ENCODE assay signal across 1 cellular context in the genomic region with DNA sequence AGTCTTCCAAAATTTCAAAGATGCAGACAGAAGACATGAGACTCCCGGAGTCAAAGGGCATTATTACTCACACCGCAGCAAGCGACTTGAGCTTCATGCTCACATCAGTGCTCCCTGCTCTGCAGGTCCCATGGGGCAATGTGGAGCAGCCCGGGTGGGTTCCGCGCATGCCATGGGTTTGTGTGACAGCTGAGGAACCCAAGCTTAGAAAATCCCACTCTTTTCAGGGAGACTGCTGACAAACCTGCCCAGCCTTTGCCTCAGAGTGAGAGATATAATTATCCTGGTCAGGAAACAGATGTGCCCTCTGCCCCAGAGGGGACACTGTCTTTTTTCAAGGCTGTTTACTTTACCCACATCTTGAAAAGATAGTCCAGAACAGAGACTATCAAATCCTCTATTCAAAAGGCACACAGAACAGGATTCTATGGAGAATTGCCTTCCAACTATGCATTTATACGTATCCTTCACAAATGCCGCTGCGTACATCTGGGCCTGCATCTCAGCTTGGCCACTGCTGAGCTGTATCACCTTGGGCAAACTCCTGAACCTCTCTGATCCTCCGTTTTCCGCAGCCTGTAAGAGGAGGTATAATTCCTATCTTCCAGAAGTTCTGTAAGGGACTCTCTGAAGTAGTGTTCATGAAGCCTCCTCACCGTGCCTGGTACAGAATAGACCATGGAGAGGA.
TF ChIP-seq lines count a peak whose summit lies in the region.

No MANE protein-coding gene starts in this region.

TF ChIP-seq in HepG2, 621 proteins besides CTCF, POLR2A, EP300 and RAD21 (continued from another document):
- TF ChIP-seq, protein P1, sequence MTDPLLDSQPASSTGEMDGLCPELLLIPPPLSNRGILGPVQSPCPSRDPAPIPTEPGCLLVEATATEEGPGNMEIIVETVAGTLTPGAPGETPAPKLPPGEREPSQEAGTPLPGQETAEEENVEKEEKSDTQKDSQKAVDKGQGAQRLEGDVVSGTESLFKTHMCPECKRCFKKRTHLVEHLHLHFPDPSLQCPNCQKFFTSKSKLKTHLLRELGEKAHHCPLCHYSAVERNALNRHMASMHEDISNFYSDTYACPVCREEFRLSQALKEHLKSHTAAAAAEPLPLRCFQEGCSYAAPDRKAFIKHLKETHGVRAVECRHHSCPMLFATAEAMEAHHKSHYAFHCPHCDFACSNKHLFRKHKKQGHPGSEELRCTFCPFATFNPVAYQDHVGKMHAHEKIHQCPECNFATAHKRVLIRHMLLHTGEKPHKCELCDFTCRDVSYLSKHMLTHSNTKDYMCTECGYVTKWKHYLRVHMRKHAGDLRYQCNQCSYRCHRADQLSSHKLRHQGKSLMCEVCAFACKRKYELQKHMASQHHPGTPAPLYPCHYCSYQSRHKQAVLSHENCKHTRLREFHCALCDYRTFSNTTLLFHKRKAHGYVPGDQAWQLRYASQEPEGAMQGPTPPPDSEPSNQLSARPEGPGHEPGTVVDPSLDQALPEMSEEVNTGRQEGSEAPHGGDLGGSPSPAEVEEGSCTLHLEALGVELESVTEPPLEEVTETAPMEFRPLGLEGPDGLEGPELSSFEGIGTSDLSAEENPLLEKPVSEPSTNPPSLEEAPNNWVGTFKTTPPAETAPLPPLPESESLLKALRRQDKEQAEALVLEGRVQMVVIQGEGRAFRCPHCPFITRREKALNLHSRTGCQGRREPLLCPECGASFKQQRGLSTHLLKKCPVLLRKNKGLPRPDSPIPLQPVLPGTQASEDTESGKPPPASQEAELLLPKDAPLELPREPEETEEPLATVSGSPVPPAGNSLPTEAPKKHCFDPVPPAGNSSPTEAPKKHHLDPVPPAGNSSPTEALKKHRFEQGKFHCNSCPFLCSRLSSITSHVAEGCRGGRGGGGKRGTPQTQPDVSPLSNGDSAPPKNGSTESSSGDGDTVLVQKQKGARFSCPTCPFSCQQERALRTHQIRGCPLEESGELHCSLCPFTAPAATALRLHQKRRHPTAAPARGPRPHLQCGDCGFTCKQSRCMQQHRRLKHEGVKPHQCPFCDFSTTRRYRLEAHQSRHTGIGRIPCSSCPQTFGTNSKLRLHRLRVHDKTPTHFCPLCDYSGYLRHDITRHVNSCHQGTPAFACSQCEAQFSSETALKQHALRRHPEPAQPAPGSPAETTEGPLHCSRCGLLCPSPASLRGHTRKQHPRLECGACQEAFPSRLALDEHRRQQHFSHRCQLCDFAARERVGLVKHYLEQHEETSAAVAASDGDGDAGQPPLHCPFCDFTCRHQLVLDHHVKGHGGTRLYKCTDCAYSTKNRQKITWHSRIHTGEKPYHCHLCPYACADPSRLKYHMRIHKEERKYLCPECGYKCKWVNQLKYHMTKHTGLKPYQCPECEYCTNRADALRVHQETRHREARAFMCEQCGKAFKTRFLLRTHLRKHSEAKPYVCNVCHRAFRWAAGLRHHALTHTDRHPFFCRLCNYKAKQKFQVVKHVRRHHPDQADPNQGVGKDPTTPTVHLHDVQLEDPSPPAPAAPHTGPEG (CRISPR knock-in tag; IDR thresholded peaks at IDR 0.05) = no peak
- TF ChIP-seq CEBPG (CRISPR knock-in tag; IDR thresholded peaks at IDR 0.05) = no peak
- TF ChIP-seq CBFB (CRISPR knock-in tag; IDR thresholded peaks at IDR 0.05) = no peak
- TF ChIP-seq ZNF207 (IDR thresholded peaks at IDR 0.05; ENCODE audit: borderline replicate concordance) = no peak
- TF ChIP-seq PHB2 (IDR thresholded peaks at IDR 0.05; ENCODE audit: partially characterized antibody) = no peak
- no peak for TF ChIP-seq PITX1 (CRISPR knock-in tag; IDR thresholded peaks at IDR 0.05)
- TF ChIP-seq SNAPC2 (CRISPR knock-in tag; IDR thresholded peaks at IDR 0.05) = no peak
- TF ChIP-seq ZFP1 (CRISPR knock-in tag; IDR thresholded peaks at IDR 0.05) = no peak
- TF ChIP-seq TBL1XR1 (IDR thresholded peaks at IDR 0.05; ENCODE audit: borderline replicate concordance, low read length, partially characterized antibody) = no peak
TF ChIP-seq in HepG2: peak in this region for 0.
